Comparison of ENCODE assay signal across 8 cellular contexts in the genomic region with DNA sequence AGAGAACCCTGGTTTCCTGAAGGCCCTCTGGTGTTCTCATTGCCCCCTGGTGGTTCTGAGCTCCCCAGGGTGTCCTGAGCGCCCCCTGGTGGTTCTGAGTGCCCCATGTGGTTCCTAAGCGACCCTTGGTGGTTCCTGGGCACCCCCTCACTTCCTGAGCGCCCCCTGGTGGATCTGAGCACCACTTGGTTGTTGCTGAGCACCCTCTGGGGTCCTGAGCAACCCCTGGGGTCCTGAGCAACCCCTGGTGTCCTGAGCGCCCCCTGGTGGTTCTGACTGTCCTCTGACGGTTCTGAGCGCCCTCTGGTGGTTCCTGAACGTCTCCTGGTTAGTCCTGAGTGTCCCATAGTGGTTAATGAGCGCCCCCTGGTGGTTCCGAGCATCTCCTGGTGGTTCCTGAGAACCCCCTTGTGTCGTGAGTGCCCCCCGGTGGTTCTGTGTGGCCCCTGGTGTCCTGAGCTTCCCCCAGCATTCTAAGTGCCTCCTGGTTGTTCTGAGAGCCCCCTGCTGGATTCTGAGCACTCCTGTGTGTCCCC.
DNase-seq lines count a peak whose midpoint lies in the region; ATAC-seq and TF ChIP-seq lines count a peak whose summit lies in the region.

No MANE protein-coding gene starts in this region.

- H3K36me3 Mint-ChIP-seq in effector memory CD8-positive, alpha-beta T cell (ENCODE audit: insufficient read depth), result no peaks in the 10 kb centered on the region

- H3K4me3 ChIP-seq in Panc1 (ENCODE audit: low read depth in 2 of 2, low read length in 2 of 2) (no peak overlapping the region), ascending aorta (no peak overlapping the region)

- H3K27ac ChIP-seq in Panc1 (ENCODE audit: low read length) (no peak overlapping the region), ascending aorta (no peak overlapping the region)

- no peaks in the 10 kb centered on the region for H3K27me3 ChIP-seq in Panc1 (ENCODE audit: control insufficient read depth, insufficient read depth, low read length)
- no peaks in the 10 kb centered on the region for H3K27me3 ChIP-seq in ascending aorta

- in situ Hi-C loops in Panc1 (cut with HindIII; ENCODE audit: low pct_unique_long_range_greater_than_20kb, low sequenced_read_pairs), result no loop called here

- H3K27ac Mint-ChIP-seq in effector memory CD8-positive, alpha-beta T cell, result no peak overlapping the region

- no peak overlapping the region for H3K4me3 Mint-ChIP-seq in effector memory CD8-positive, alpha-beta T cell

- TF ChIP-seq CTCF in Panc1 (IDR thresholded peaks at IDR 0.05), result peak; percentile 82
- no peak for TF ChIP-seq CTCF in ascending aorta (IDR thresholded peaks at IDR 0.05)

- H3K36me3 ChIP-seq in Panc1 (ENCODE audit: control insufficient read depth, insufficient read depth, low read length) (no peaks in the 10 kb centered on the region), ascending aorta (no peaks in the 10 kb centered on the region)

- BruUV-seq in Panc1 (replicated peaks; lab: Mats Ljungman, UMichigan), result no TSS peak

- ATAC-seq in Panc1 (no peak), HG03378 (IDR thresholded peaks at IDR 0.05; ENCODE audit: unreplicated experiment) (no peak)
- peak; percentile 40 for ATAC-seq in effector memory CD8-positive, alpha-beta T cell (replicated peaks)

- POLR2A ChIA-PET in Panc1 (lab: Charles Lee), result interaction anchor here (0.6 kb wide), 1 partner anchor 50 kb away, joined by 3 read pairs; no protein-coding TSS in a partner anchor

- CTCF ChIA-PET in Panc1 (lab: Charles Lee), result interaction anchor here (0.8 kb wide), 1 partner anchor 344 kb away, joined by 11 read pairs; no protein-coding TSS in a partner anchor

- H3K4me1 ChIP-seq in Panc1 (ENCODE audit: control insufficient read depth, insufficient read depth, low read length) (no peaks in the 10 kb centered on the region), ascending aorta (no peaks in the 10 kb centered on the region)

- H3K9me3 ChIP-seq in Panc1 (ENCODE audit: control insufficient read depth, insufficient read depth, low read depth, low read length) (no peaks in the 10 kb centered on the region), ascending aorta (no peaks in the 10 kb centered on the region)

- DNase-seq in NCI-H2196 (lab: John Stamatoyannopoulos, UW; ENCODE audit: unreplicated experiment) (peak; percentile 4), NCI-H2196 treated with DMSO at 0.1 percent for 48 hours (lab: John Stamatoyannopoulos, UW; ENCODE audit: unreplicated experiment) (no peak), Panc1 (ENCODE audit: low read depth, low spot score) (no peak), ascending aorta (ENCODE audit: low spot score in 2 of 2) (no peak), HuH-7 (ENCODE audit: low spot score) (no peak)
- DNase-seq in effector memory CD8-positive, alpha-beta T cell, result peak in 2 of 3 experiments; percentile 7 to 17
- DNase-seq in stimulated activated CD4-positive, alpha-beta T cell treated with anti-CD3 and anti-CD28 coated beads, TNF-alpha, amount 100 ng/mL, for 48 hours (ENCODE audit: low read depth in 3 of 3), result peak in 2 of 3 donors; percentile 83 to 95

- H3K4me1 Mint-ChIP-seq in effector memory CD8-positive, alpha-beta T cell (ENCODE audit: low read depth in 2 of 2), result no peaks in the 10 kb centered on the region

- H3K9me3 Mint-ChIP-seq in effector memory CD8-positive, alpha-beta T cell, result no peaks in the 10 kb centered on the region

- H3K27me3 Mint-ChIP-seq in effector memory CD8-positive, alpha-beta T cell, result peaks cover 0 to 6% of the 10 kb centered on the region in 2 donors

- intact Hi-C loops in Panc1 (cut with micrococcal nuclease; ENCODE audit: unreplicated experiment), result no loop called here
- intact Hi-C loops in ascending aorta (cut with DNase I), result no loop called here

Comparison
In these comparisons a context has a peak if more than half of its experiments do, and no peak if none do; other contexts are left out.
1. DNase-seq: peak in NCI-H2196 (single experiment), effector memory CD8-positive, alpha-beta T cell (2 of 3) and stimulated activated CD4-positive, alpha-beta T cell treated with anti-CD3 and anti-CD28 coated beads, TNF-alpha, amount 100 ng/mL, for 48 hours (2 of 3); none in NCI-H2196 treated with DMSO at 0.1 percent for 48 hours (single experiment), Panc1 (single experiment), ascending aorta (0 of 2) and HuH-7 (single experiment).